In genomic region chr12:24596768-24597388, GRCh38 we compare ENCODE assay signal across 8 cellular contexts.
DNase-seq lines count a peak whose midpoint lies in the region; ATAC-seq, FAIRE-seq and TF ChIP-seq lines count a peak whose summit lies in the region.

No MANE protein-coding gene starts in this region.

- no peak overlapping the region for H3K23ac ChIP-seq in H1 (ENCODE audit: insufficient read length)

- H4K5ac ChIP-seq in H1 (ENCODE audit: insufficient read length, low read depth, low read length): no peak overlapping the region

- H3K27ac ChIP-seq in HEK293 (ENCODE audit: extremely low read depth, low read depth, low read length) (no peak overlapping the region), H1 (ENCODE audit: low read depth, low read length) (no peak overlapping the region)

- TF ChIP-seq CTCF in HEK293 (tag by site-specific recombination; IDR thresholded peaks at IDR 0.05) (peak; percentile 56), H1 (IDR thresholded peaks at IDR 0.05; ENCODE audit: control extremely low read depth in 1 of 3, insufficient read depth in 1 of 3, low read depth in 1 of 3, low read length in 3 of 3) (peak in 2 of 3 experiments; percentile 32 to 63; a peak in 2 of 4 replicates)

- H3K79me2 ChIP-seq in H1 (ENCODE audit: control insufficient read depth in 1 of 2, insufficient read depth in 2 of 2, low read length in 2 of 2): no peaks in the 10 kb centered on the region

- DNase-seq in AG08396 (ENCODE audit: low spot score) (peak; percentile 27), NCI-H748 treated with DMSO at 0.1 percent for 48 hours (lab: John Stamatoyannopoulos, UW) (peak; percentile 1), H1 (ENCODE audit: low read depth in 1 of 2, low spot score in 2 of 2) (no peak), non-pigmented ciliary epithelial cell (ENCODE audit: low read depth) (peak; percentile 23), activated gamma-delta T cell treated with Interleukin-2 at 50 U/mL for 16 hours (no peak)

- H2BK120ac ChIP-seq in H1 (replicated peaks; ENCODE audit: low read depth, low read length): no peak overlapping the region

- no peak overlapping the region for H2AFZ ChIP-seq in H1 (ENCODE audit: low read length)

- H4K91ac ChIP-seq in H1 (replicated peaks; ENCODE audit: insufficient read length, low read length): no peak overlapping the region

- ATAC-seq in GM21825 (IDR thresholded peaks at IDR 0.05; ENCODE audit: unreplicated experiment) (no peak), GM18907 (IDR thresholded peaks at IDR 0.05; ENCODE audit: unreplicated experiment) (no peak)

- CTCF ChIA-PET in HEK293 (lab: Yijun Ruan, JAX): interaction anchor here (0.5 to 1.8 kb wide), 7 partner anchors 10 to 582 kb away, joined by 3 to 5 read pairs (median 4); no protein-coding TSS in a partner anchor
- CTCF ChIA-PET in H1 (lab: Charles Lee; ENCODE audit: partially characterized antibody): interaction anchor here (0.6 to 1.8 kb wide), 10 partner anchors 10 to 1105 kb away, joined by 3 to 6 read pairs (median 3); no protein-coding TSS in a partner anchor

- no peaks in the 10 kb centered on the region for H3K36me3 ChIP-seq in HEK293 (ENCODE audit: control insufficient read depth in 2 of 2, insufficient read depth in 1 of 2, low read length in 2 of 2)
- H3K36me3 ChIP-seq in H1 (ENCODE audit: control insufficient read depth in 2 of 4, insufficient read depth in 4 of 4, low read length in 3 of 4): no peaks in the 10 kb centered on the region

- no peak overlapping the region for H2BK20ac ChIP-seq in H1 (ENCODE audit: low read length)

- H3K4me2 ChIP-seq in H1 (ENCODE audit: insufficient read depth in 1 of 2, low read depth in 2 of 2, low read length in 2 of 2): no peak overlapping the region

- no peaks in the 10 kb centered on the region for H4K20me1 ChIP-seq in H1 (replicated peaks in 1 of 2; ENCODE audit: control insufficient read depth in 1 of 2, insufficient read depth in 2 of 2, low read length in 2 of 2)

- H4K8ac ChIP-seq in H1 (ENCODE audit: extremely low read depth, insufficient read depth, low read length): no peak overlapping the region

- no peak overlapping the region for H3K4ac ChIP-seq in H1 (replicated peaks; ENCODE audit: insufficient read length, low read depth, low read length)

- TF ChIP-seq EP300 in H1 (IDR thresholded peaks at IDR 0.05; ENCODE audit: borderline replicate concordance in 1 of 2, low read depth in 2 of 2, low read length in 2 of 2): no peak

- FAIRE-seq in H1 (lab: Jason Lieb, UNC): peak; percentile 45

- H3K23me2 ChIP-seq in H1 (ENCODE audit: low read depth, low read length): no peaks in the 10 kb centered on the region

- no peak overlapping the region for H2BK12ac ChIP-seq in H1 (ENCODE audit: low read depth, low read length)

- no peak overlapping the region for H3K18ac ChIP-seq in H1 (ENCODE audit: extremely low read depth, low read length)

- peak; percentile 61 to 65 for TF ChIP-seq RAD21 in H1 (IDR thresholded peaks at IDR 0.05 in 1 of 2, conservative IDR thresholded peaks at IDR 0.05 in 1 of 2; ENCODE audit: low read depth in 2 of 2, low read length in 2 of 2)

- no peak overlapping the region for H2BK5ac ChIP-seq in H1 (ENCODE audit: low read depth, low read length)

- no peak overlapping the region for H3K14ac ChIP-seq in H1 (ENCODE audit: insufficient read length)

- no peaks in the 10 kb centered on the region for H3K4me1 ChIP-seq in HEK293 (ENCODE audit: control insufficient read depth, insufficient read depth, low read length)
- no peaks in the 10 kb centered on the region; a peak in 1 of 7 replicates for H3K4me1 ChIP-seq in H1 (replicated peaks in 1 of 4; ENCODE audit: control insufficient read depth in 3 of 4, insufficient read depth in 4 of 4, low read length in 3 of 4)

- 55% methylated on average over 2 of the region's 2 CpGs; no CpG with 5 or more reads in 1 of the 2 experiments for WGBS in H1 (ENCODE audit: extremely low coverage in 1 of 2, insufficient coverage in 1 of 2, insufficient read length in 1 of 2, insufficient replicate concordance in 2 of 2, low coverage in 1 of 2, low lambda C conversion rate in 2 of 2, missing lambda C conversion rate in 1 of 2), 2 experiments

- no peaks in the 10 kb centered on the region for H3K79me1 ChIP-seq in H1 (ENCODE audit: low read depth, low read length)

- TF ChIP-seq POLR2A in H1 (IDR thresholded peaks at IDR 0.05; ENCODE audit: control extremely low read depth in 1 of 2, low read depth in 2 of 2, low read length in 2 of 2): no peak

- no peak overlapping the region for H3K9ac ChIP-seq in H1 (replicated peaks in 1 of 4; ENCODE audit: extremely low read depth in 1 of 4, low read depth in 3 of 4, low read length in 3 of 4)

- no peaks in the 10 kb centered on the region for H3K9me3 ChIP-seq in HEK293 (ENCODE audit: control insufficient read depth, insufficient read depth, low read depth, low read length)
- H3K9me3 ChIP-seq in H1 (ENCODE audit: insufficient read depth in 2 of 2, low read depth in 1 of 2, low read length in 1 of 2): no peaks in the 10 kb centered on the region

- H3K27me3 ChIP-seq in H1 (replicated peaks in 1 of 4; ENCODE audit: control insufficient read depth in 3 of 4, extremely low read depth in 1 of 4, insufficient read depth in 3 of 4, low read length in 3 of 4): no peaks in the 10 kb centered on the region

- POLR2A ChIA-PET in HEK293 (lab: Yijun Ruan, JAX): no interaction called here
- POLR2A ChIA-PET in H1 (lab: Charles Lee; ENCODE audit: partially characterized antibody): no interaction called here

- no peak overlapping the region for H2AK5ac ChIP-seq in H1 (ENCODE audit: low read depth, low read length)

- no peak overlapping the region for H2BK15ac ChIP-seq in H1 (ENCODE audit: low read length)

- no peak overlapping the region for H3K56ac ChIP-seq in H1 (replicated peaks; ENCODE audit: insufficient read length, low read depth, low read length)

- H3K4me3 ChIP-seq in HEK293 (ENCODE audit: low read depth, low read length) (no peak overlapping the region), H1 (ENCODE audit: extremely low read depth in 1 of 4, insufficient read depth in 2 of 4, low read depth in 3 of 4, low read length in 4 of 4) (no peak overlapping the region)

TF ChIP-seq in HEK293, 187 proteins besides CTCF, POLR2A, EP300 and RAD21:
- TF ChIP-seq ZNF341 (tag by site-specific recombination; IDR thresholded peaks at IDR 0.05; ENCODE audit: low read depth) (no peak), ZNF654 (tag by site-specific recombination; IDR thresholded peaks at IDR 0.05; ENCODE audit: low read depth) (peak; percentile 71)
TF ChIP-seq in HEK293: peak in this region for 1.

TF ChIP-seq in H1, 55 proteins besides CTCF, POLR2A, EP300 and RAD21:
- no peak for TF ChIP-seq CEBPB (IDR thresholded peaks at IDR 0.05; ENCODE audit: low read depth, low read length)
- TF ChIP-seq TAF7 (optimal IDR thresholded peaks at IDR 0.05; ENCODE audit: borderline replicate concordance, low read depth, low read length): no peak
- no peak for TF ChIP-seq SUZ12 (IDR thresholded peaks at IDR 0.05; ENCODE audit: low read length)
- no peak for TF ChIP-seq ATF3 (IDR thresholded peaks at IDR 0.05; ENCODE audit: insufficient read depth, low read depth, low read length)
- no peak for TF ChIP-seq SP1 (IDR thresholded peaks at IDR 0.05; ENCODE audit: low read depth, low read length)
- TF ChIP-seq NRF1 (IDR thresholded peaks at IDR 0.05; ENCODE audit: low read depth, low read length): no peak
- TF ChIP-seq SIN3A (conservative IDR thresholded peaks at IDR 0.05 in 1 of 2, IDR thresholded peaks at IDR 0.05 in 1 of 2; ENCODE audit: low read depth in 1 of 2, low read length in 2 of 2): no peak

Comparison
In these comparisons a context has a peak if more than half of its experiments do, and no peak if none do; other contexts are left out.
1. DNase-seq: peak in AG08396 (single experiment), NCI-H748 treated with DMSO at 0.1 percent for 48 hours (single experiment) and non-pigmented ciliary epithelial cell (single experiment); none in H1 (0 of 2) and activated gamma-delta T cell treated with Interleukin-2 at 50 U/mL for 16 hours (single experiment).